ENCODE assay signal across 8 cellular contexts in the genomic region with DNA sequence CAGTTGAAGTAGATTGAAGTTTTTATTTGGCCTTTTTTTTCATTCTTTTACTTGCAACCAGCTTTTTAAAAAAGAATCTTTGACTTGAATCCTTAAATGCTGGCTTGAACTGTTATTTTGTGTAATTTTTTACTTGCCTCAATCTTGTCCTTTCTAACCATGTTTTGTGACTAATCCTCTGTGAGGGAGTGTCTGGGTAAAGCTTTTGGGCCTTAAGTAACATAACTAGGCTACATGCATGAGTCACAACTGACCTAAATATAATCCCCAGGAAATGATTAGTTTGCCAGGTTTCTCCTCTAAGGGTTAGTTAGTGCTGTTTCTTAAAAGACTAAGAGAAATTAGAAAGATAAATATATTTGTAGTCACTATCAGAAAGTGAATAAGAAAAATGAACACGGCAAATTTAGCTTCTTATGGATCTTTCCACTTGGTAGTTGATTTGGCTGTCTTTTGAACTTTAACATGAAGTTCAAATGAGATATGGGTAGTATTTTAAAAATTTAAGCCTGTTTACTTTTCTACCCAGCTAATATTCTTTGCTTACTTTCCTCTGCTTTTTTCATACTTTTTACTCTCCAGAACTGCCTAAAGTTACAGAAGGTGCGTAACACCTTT. TPM values are rescaled to one million over a fixed set of nuclear protein-coding genes. Genes with fewer than 3 reads are reported as not detected.
DNase-seq lines count a peak whose midpoint lies in the region; ATAC-seq and TF ChIP-seq lines count a peak whose summit lies in the region.

No MANE protein-coding gene starts in this region.

- DNase-seq in Caco-2 (no peak), right atrium auricular region (ENCODE audit: low spot score) (no peak), thoracic aorta (ENCODE audit: low spot score) (no peak), NCI-H2107 treated with DMSO at 0.1 percent for 48 hours (lab: John Stamatoyannopoulos, UW; ENCODE audit: unreplicated experiment) (no peak)
- DNase-seq in activated T-helper 2 cell treated with anti-CD3 and anti-CD28 coated beads, Interferon-gamma antibody, Interleukin-2, Interleukin-4, amounts not matched to agents 10 μg/mL and 5 μg/mL and 100 μg/mL, durations not matched to agents 14 hours and 24 hours and 36 hours (ENCODE audit: low spot score), result no peak
- no peak for DNase-seq in activated CD4-positive, alpha-beta T cell treated with anti-CD3 and anti-CD28 coated beads, Interleukin-2, amount 50 U/mL, for 4 hours

- H3K36me3 ChIP-seq in Caco-2 (ENCODE audit: control insufficient read depth, insufficient read depth, low read length) (no peaks in the 10 kb centered on the region; the same call in 1 of the 2 replicates), right atrium auricular region (peaks cover 35% of the 10 kb centered on the region), thoracic aorta (peaks cover 33% of the 10 kb centered on the region)

- no peak overlapping the region for H3K4me3 Mint-ChIP-seq in Caco-2 (ENCODE audit: unreplicated experiment)
- no peak overlapping the region for H3K4me3 Mint-ChIP-seq in activated T-helper 2 cell treated with anti-CD3 and anti-CD28 coated beads, Interferon-gamma antibody, Interleukin-2, Interleukin-4, amounts not matched to agents 10 μg/mL and 5 μg/mL and 100 μg/mL, durations not matched to agents 14 hours and 24 hours and 36 hours (ENCODE audit: low read depth)

- peaks cover 21% of the 10 kb centered on the region for H3K36me3 Mint-ChIP-seq in Caco-2 (ENCODE audit: insufficient read depth, unreplicated experiment)
- peaks cover 52% of the 10 kb centered on the region for H3K36me3 Mint-ChIP-seq in activated T-helper 2 cell treated with anti-CD3 and anti-CD28 coated beads, Interferon-gamma antibody, Interleukin-2, Interleukin-4, amounts not matched to agents 10 μg/mL and 5 μg/mL and 100 μg/mL, durations not matched to agents 14 hours and 24 hours and 36 hours (ENCODE audit: low read depth)

- H3K27me3 ChIP-seq in Caco-2 (replicated peaks; ENCODE audit: control insufficient read depth, insufficient read depth, low read length) (no peaks in the 10 kb centered on the region), right atrium auricular region (no peaks in the 10 kb centered on the region), thoracic aorta (replicated peaks; ENCODE audit: insufficient read depth) (no peaks in the 10 kb centered on the region)

- POLR2A ChIA-PET in Caco-2 (lab: Charles Lee), result no interaction called here

- CTCF ChIA-PET in Caco-2 (lab: Charles Lee), result interaction anchor here (0.7 to 1.2 kb wide), 2 partner anchors 12 to 895 kb away, joined by 3 read pairs; partner anchors contain the start of gene EXOC1

- H3K4me3 ChIP-seq in Caco-2 (ENCODE audit: low read depth, low read length), result no peak overlapping the region
- no peak overlapping the region for H3K4me3 ChIP-seq in right atrium auricular region
- peak overlapping the region; percentile 9 for H3K4me3 ChIP-seq in thoracic aorta

- intact Hi-C loops in Caco-2 (cut with micrococcal nuclease; ENCODE audit: unreplicated experiment), result loop anchor here (2.0 kb wide), 1 partner anchor 230 kb away; the partner anchor contains the start of gene NMU
- intact Hi-C loops in activated T-helper 2 cell treated with anti-CD3 and anti-CD28 coated beads, Interferon-gamma antibody, Interleukin-2, Interleukin-4, amounts not matched to agents 10 μg/mL and 5 μg/mL and 100 μg/mL, durations not matched to agents 14 hours and 24 hours and 36 hours (cut with micrococcal nuclease), result loop anchor here (1.0 to 5.0 kb wide), 2 partner anchors 13 to 319 kb away; partner anchors contain the start of genes CLOCK and EXOC1

- ATAC-seq in GM21381 (IDR thresholded peaks at IDR 0.05; ENCODE audit: unreplicated experiment) (peak; percentile 81), HG03575 (IDR thresholded peaks at IDR 0.05; ENCODE audit: extremely low read depth, insufficient number of reproducible peaks, low FRiP score, unreplicated experiment) (peak; percentile 80), thoracic aorta (ENCODE audit: insufficient number of reproducible peaks, low FRiP score, low read depth) (peak; percentile 100)

- no peak for TF ChIP-seq CTCF in Caco-2 (IDR thresholded peaks at IDR 0.05; ENCODE audit: insufficient read depth in 1 of 2, low read depth in 1 of 2, low read length in 1 of 2, severe bottlenecking in 1 of 2, unreplicated experiment in 1 of 2)
- TF ChIP-seq CTCF in right atrium auricular region (IDR thresholded peaks at IDR 0.05), result no peak
- TF ChIP-seq CTCF in thoracic aorta (IDR thresholded peaks at IDR 0.05), result no peak

- peaks cover 9% of the 10 kb centered on the region for H3K4me1 ChIP-seq in Caco-2
- peaks cover 0 to 18% of the 10 kb centered on the region in 2 donors for H3K4me1 ChIP-seq in right atrium auricular region
- H3K4me1 ChIP-seq in thoracic aorta (ENCODE audit: control insufficient read depth in 1 of 2, low read depth in 2 of 2), result peaks cover 18 to 25% of the 10 kb centered on the region in 2 donors

- peak overlapping the region; percentile 53 for H3K27ac Mint-ChIP-seq in Caco-2 (ENCODE audit: unreplicated experiment)
- H3K27ac Mint-ChIP-seq in activated T-helper 2 cell treated with anti-CD3 and anti-CD28 coated beads, Interferon-gamma antibody, Interleukin-2, Interleukin-4, amounts not matched to agents 10 μg/mL and 5 μg/mL and 100 μg/mL, durations not matched to agents 14 hours and 24 hours and 36 hours, result peak overlapping the region; percentile 55

- H3K27ac ChIP-seq in right atrium auricular region, result peak overlapping the region; percentile 56 to 72
- H3K27ac ChIP-seq in thoracic aorta, result peak overlapping the region; percentile 62 to 69

- no peaks in the 10 kb centered on the region for H3K27me3 Mint-ChIP-seq in Caco-2 (ENCODE audit: insufficient read depth, unreplicated experiment)
- H3K27me3 Mint-ChIP-seq in activated T-helper 2 cell treated with anti-CD3 and anti-CD28 coated beads, Interferon-gamma antibody, Interleukin-2, Interleukin-4, amounts not matched to agents 10 μg/mL and 5 μg/mL and 100 μg/mL, durations not matched to agents 14 hours and 24 hours and 36 hours (ENCODE audit: low read depth), result no peaks in the 10 kb centered on the region

- H3K9me3 Mint-ChIP-seq in Caco-2 (ENCODE audit: unreplicated experiment), result no peaks in the 10 kb centered on the region
- H3K9me3 Mint-ChIP-seq in activated T-helper 2 cell treated with anti-CD3 and anti-CD28 coated beads, Interferon-gamma antibody, Interleukin-2, Interleukin-4, amounts not matched to agents 10 μg/mL and 5 μg/mL and 100 μg/mL, durations not matched to agents 14 hours and 24 hours and 36 hours, result no peaks in the 10 kb centered on the region

- H3K9me3 ChIP-seq in Caco-2 (no peaks in the 10 kb centered on the region), right atrium auricular region (no peaks in the 10 kb centered on the region), thoracic aorta (no peaks in the 10 kb centered on the region)

- H3K4me1 Mint-ChIP-seq in Caco-2 (ENCODE audit: low read depth, unreplicated experiment), result peaks cover 10% of the 10 kb centered on the region
- peaks cover 24% of the 10 kb centered on the region for H3K4me1 Mint-ChIP-seq in activated T-helper 2 cell treated with anti-CD3 and anti-CD28 coated beads, Interferon-gamma antibody, Interleukin-2, Interleukin-4, amounts not matched to agents 10 μg/mL and 5 μg/mL and 100 μg/mL, durations not matched to agents 14 hours and 24 hours and 36 hours (ENCODE audit: low read depth)

- BruUV-seq in Caco-2 (replicated peaks; lab: Mats Ljungman, UMichigan), result no TSS peak

RNA-seq across cellular contexts. Expression of gene EXOC1, which starts 13.0 kb away (rescaled TPM):
- total RNA-seq in Caco-2 (2022) (19.9 and 22.0 TPM in 2 replicates), right atrium auricular region (10 to 100 TPM; 18.0 to 18.4 TPM), thoracic aorta (10 to 100 TPM; 33.5 to 60.5 TPM)
- 20.4 and 22.2 TPM in 2 replicates for total RNA-seq in activated T-helper 2 cell treated with anti-CD3 and anti-CD28 coated beads, Interferon-gamma antibody, Interleukin-2, Interleukin-4, amounts not matched to agents 10 μg/mL and 5 μg/mL and 100 μg/mL, durations not matched to agents 14 hours and 24 hours and 36 hours

RNA-seq across cellular contexts. Expression of gene EXOC1L, which starts 46.8 kb away (rescaled TPM):
- total RNA-seq in Caco-2 (2022), result not detected in 2 replicates
- total RNA-seq in activated T-helper 2 cell treated with anti-CD3 and anti-CD28 coated beads, Interferon-gamma antibody, Interleukin-2, Interleukin-4, amounts not matched to agents 10 μg/mL and 5 μg/mL and 100 μg/mL, durations not matched to agents 14 hours and 24 hours and 36 hours, result not detected in 2 replicates
- not detected for total RNA-seq in right atrium auricular region
- not detected for total RNA-seq in thoracic aorta
